In genomic region chr3:195907730-195908438, GRCh38 we compare ENCODE assay signal across 8 cellular contexts. TPM values are rescaled to one million over a fixed set of nuclear protein-coding genes. Genes with fewer than 3 reads are reported as not detected.
DNase-seq lines count a peak whose midpoint lies in the region; TF ChIP-seq lines count a peak whose summit lies in the region.

No MANE protein-coding gene starts in this region.

- H3K36me3 Mint-ChIP-seq in T-helper 1 cell treated with Interleukin-12 subunit alpha and Interleukin-12 subunit beta and Interleukin-4 antibody, amounts not matched to agents 30 μg/mL and 1 μg/mL, for 36 hours (ENCODE audit: low read depth) = peaks cover 15% of the 10 kb centered on the region

- H3K27me3 ChIP-seq in BJ (ENCODE audit: control insufficient read depth, insufficient read depth, low read length) = no peaks in the 10 kb centered on the region

- DNase-seq in BJ (ENCODE audit: low read depth) (no peak), KBM-7 (peak; percentile 77), astrocyte of the cerebellum (ENCODE audit: low read depth) (no peak), islet precursor cell (peak; percentile 69), ACHN (no peak)
- DNase-seq in stimulated activated CD4-positive, alpha-beta T cell treated with anti-CD3 and anti-CD28 coated beads, Interleukin-2, amount 100 ng/mL, for 4 hours (ENCODE audit: low read depth) = peak; percentile 48

- no peaks in the 10 kb centered on the region for H3K36me3 ChIP-seq in BJ (ENCODE audit: control insufficient read depth, insufficient read depth, low read length)

- in situ Hi-C loops in KBM-7 (cut with MboI; ENCODE audit: low pct_unique_long_range_greater_than_20kb, low sequenced_read_pairs) = no loop called here
- in situ Hi-C loops in astrocyte of the cerebellum (cut with HindIII; ENCODE audit: low sequenced_read_pairs) = no loop called here
- in situ Hi-C loops in ACHN (cut with HindIII; ENCODE audit: low pct_ligation_motif_present, low pct_unique_long_range_greater_than_20kb, low sequenced_read_pairs) = no loop called here

- H3K4me1 Mint-ChIP-seq in T-helper 1 cell treated with Interleukin-12 subunit alpha and Interleukin-12 subunit beta and Interleukin-4 antibody, amounts not matched to agents 30 μg/mL and 1 μg/mL, for 36 hours (ENCODE audit: low read depth) = peaks cover 44% of the 10 kb centered on the region

- CTCF ChIA-PET in BJ (lab: Yijun Ruan, JAX) = interaction anchor here (1.2 to 4.0 kb wide), 6 partner anchors 10 to 57 kb away, joined by 3 to 32 read pairs (median 8); no protein-coding TSS in a partner anchor

- H3K27ac Mint-ChIP-seq in T-helper 1 cell treated with Interleukin-12 subunit alpha and Interleukin-12 subunit beta and Interleukin-4 antibody, amounts not matched to agents 30 μg/mL and 1 μg/mL, for 36 hours = peak overlapping the region; percentile 100

- TF ChIP-seq CTCF in BJ (IDR thresholded peaks at IDR 0.05; ENCODE audit: insufficient read depth, low read depth, low read length) = no peak
- no peak for TF ChIP-seq CTCF in astrocyte of the cerebellum (IDR thresholded peaks at IDR 0.05; ENCODE audit: low read depth, low read length, missing control alignments)

- peak; percentile 58 for TF ChIP-seq POLR2A in GM19099 (IDR thresholded peaks at IDR 0.05; ENCODE audit: extremely low read depth, insufficient read length, low read depth)

- H3K4me3 ChIP-seq in BJ (ENCODE audit: low read depth, low read length) (peak overlapping the region; percentile 59), astrocyte of the cerebellum (ENCODE audit: low read depth, low read length) (peak overlapping the region; percentile 49)

- no peaks in the 10 kb centered on the region for H3K27me3 Mint-ChIP-seq in T-helper 1 cell treated with Interleukin-12 subunit alpha and Interleukin-12 subunit beta and Interleukin-4 antibody, amounts not matched to agents 30 μg/mL and 1 μg/mL, for 36 hours (ENCODE audit: low read depth)

- no peaks in the 10 kb centered on the region for H3K9me3 Mint-ChIP-seq in T-helper 1 cell treated with Interleukin-12 subunit alpha and Interleukin-12 subunit beta and Interleukin-4 antibody, amounts not matched to agents 30 μg/mL and 1 μg/mL, for 36 hours

- POLR2A ChIA-PET in BJ (lab: Charles Lee) = interaction anchor here (0.6 kb wide), 1 partner anchor 11 kb away, joined by 3 read pairs; no protein-coding TSS in a partner anchor

- H3K4me3 Mint-ChIP-seq in T-helper 1 cell treated with Interleukin-12 subunit alpha and Interleukin-12 subunit beta and Interleukin-4 antibody, amounts not matched to agents 30 μg/mL and 1 μg/mL, for 36 hours = peak overlapping the region; percentile 89

RNA-seq across cellular contexts. Expression of gene TNK2, which starts 0.5 kb away (rescaled TPM):
- polyA plus RNA-seq in BJ (2011; rRNA removed) = 4.5 and 6.3 TPM in 2 replicates
- polyA minus RNA-seq in BJ (2011; rRNA and poly(A)+ RNA removed) = 7.9 and 8.6 TPM in 2 replicates

Comparison
In these comparisons a context has a peak if more than half of its experiments do, and no peak if none do; other contexts are left out.
1. DNase-seq: peak in KBM-7 (single experiment), islet precursor cell (single experiment) and stimulated activated CD4-positive, alpha-beta T cell treated with anti-CD3 and anti-CD28 coated beads, Interleukin-2, amount 100 ng/mL, for 4 hours (single experiment); none in BJ (single experiment), astrocyte of the cerebellum (single experiment) and ACHN (single experiment).